14 cellular contexts compared by ENCODE assay signal in the genomic region with DNA sequence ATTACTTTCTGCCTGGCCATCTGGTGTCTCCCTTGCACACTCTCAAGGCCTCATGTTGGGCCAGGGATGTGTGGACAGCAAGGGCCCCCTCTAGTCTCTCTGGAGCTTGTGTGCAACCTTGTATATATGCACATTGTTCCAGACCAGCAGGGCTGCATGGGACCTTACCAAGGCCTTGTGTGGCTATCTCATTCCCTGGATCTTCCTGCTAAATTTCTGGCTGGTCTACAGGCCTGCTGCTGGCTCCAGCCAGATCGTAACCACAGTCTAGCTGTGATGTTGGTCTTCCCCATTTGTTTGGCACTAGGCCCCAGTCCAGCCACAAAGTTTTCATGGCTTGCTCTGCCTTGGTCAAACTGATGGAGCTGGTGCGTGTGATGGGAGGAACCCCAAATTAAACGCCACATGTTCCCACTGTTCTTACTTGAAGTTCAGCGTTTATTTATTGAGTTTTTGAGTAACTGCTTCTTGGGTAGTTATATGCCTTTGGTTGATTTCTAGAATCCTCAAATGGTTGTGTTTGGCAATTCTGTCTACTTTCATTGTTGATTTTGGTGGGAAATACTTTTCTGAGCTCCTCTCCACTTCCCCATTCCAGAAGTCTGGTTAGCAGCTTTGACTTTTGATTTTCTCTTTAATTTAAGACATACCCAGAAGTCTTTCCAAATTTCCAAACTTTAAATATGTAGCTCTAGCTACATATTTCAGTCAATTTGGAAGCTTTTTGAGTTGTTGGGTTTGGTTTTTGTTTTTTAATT. TPM values are rescaled to one million over a fixed set of nuclear protein-coding genes. Genes with fewer than 3 reads are reported as not detected.
DNase-seq lines count a peak whose midpoint lies in the region; ATAC-seq and TF ChIP-seq lines count a peak whose summit lies in the region.
"Had no signal": no experiment of that assay in that cellular context is flagged by ENCODE, and none has a peak within 500 bp of the region (broad histone marks: within the 10 kb centered on the region; RNA-seq: fewer than 3 reads in every experiment).

No MANE protein-coding gene starts in this region.

- no peak overlapping the region for H3K4me2 ChIP-seq in SK-N-SH
- H3K4me2 ChIP-seq: KMS-11 had no signal

- H3K27me3 ChIP-seq in SK-N-SH (ENCODE audit: insufficient read depth), result no peaks in the 10 kb centered on the region
- H3K27me3 ChIP-seq in upper lobe of right lung, result no peaks in the 10 kb centered on the region
- H3K27me3 ChIP-seq: upper lobe of left lung had no signal

- peak overlapping the region in 1 of 2 experiments; percentile 14; a peak in 2 of 4 replicates for H3K27ac ChIP-seq in SK-N-SH (ENCODE audit: low read depth in 2 of 2, low read length in 1 of 2)
- H3K27ac ChIP-seq in RWPE1, result peak overlapping the region; percentile 49
- H3K27ac ChIP-seq in upper lobe of right lung, result no peak overlapping the region
- H3K27ac ChIP-seq: KMS-11, upper lobe of left lung had no signal

- POLR2A ChIA-PET in SK-N-SH (lab: Yijun Ruan, JAX) (no interaction called here), RWPE1 (lab: Yijun Ruan, JAX; ENCODE audit: low non-redundant PET) (no interaction called here)

- TF ChIP-seq CTCF in SK-N-SH (IDR thresholded peaks at IDR 0.05) (no peak), RWPE1 (conservative IDR thresholded peaks at IDR 0.05; ENCODE audit: low read depth) (no peak), upper lobe of right lung (IDR thresholded peaks at IDR 0.05) (no peak)

- no peaks in the 10 kb centered on the region for H4K20me1 ChIP-seq in SK-N-SH (ENCODE audit: insufficient read depth)

- H3K4me1 ChIP-seq in SK-N-SH (ENCODE audit: control insufficient read depth in 1 of 2, insufficient read depth in 2 of 2, low read depth in 1 of 2, low read length in 1 of 2), result peaks cover 5 to 14% of the 10 kb centered on the region in 2 experiments; a peak in 2 of 4 replicates
- H3K4me1 ChIP-seq in upper lobe of right lung, result peaks cover 10% of the 10 kb centered on the region

- no peak overlapping the region for H2AFZ ChIP-seq in SK-N-SH (ENCODE audit: low read depth)

- CTCF ChIA-PET in SK-N-SH (lab: Yijun Ruan, JAX), result interaction anchor here (0.6 to 1.5 kb wide), 4 partner anchors 9 to 179 kb away, joined by 3 to 4 read pairs (median 3); no protein-coding TSS in a partner anchor
- CTCF ChIA-PET in RWPE1 (lab: Yijun Ruan, JAX), result interaction anchor here (0.7 to 0.8 kb wide), 2 partner anchors 103 to 1978 kb away, joined by 3 to 4 read pairs; no protein-coding TSS in a partner anchor

- 100% methylated on average over 4 of the region's 4 CpGs for WGBS in SK-N-SH (ENCODE audit: low lambda C conversion rate)

- H3K9me3 ChIP-seq in SK-N-SH, result 0 out of 2 replicates have a peak, but pooled peaks cover 7% of the 10 kb centered on the region
- H3K9me3 ChIP-seq in upper lobe of right lung, result no peaks in the 10 kb centered on the region
- H3K9me3 ChIP-seq: upper lobe of left lung had no signal

- ATAC-seq in SK-N-SH treated with all-trans-retinoic acid at 6 μM for 48 hours, result peak; percentile 33; the same call in 1 of the 3 replicates
- peak; percentile 14 for ATAC-seq in upper lobe of right lung
- ATAC-seq in GM21737 (IDR thresholded peaks at IDR 0.05; ENCODE audit: unreplicated experiment), result no peak

- DNase-seq in SK-N-SH (no peak), RWPE1 (ENCODE audit: low spot score) (no peak), fibroblast of gingiva (ENCODE audit: low read depth) (peak; percentile 42), upper lobe of right lung (peak; percentile 44), ecto neural progenitor cell (ENCODE audit: low spot score) (no peak), DMS53 (lab: John Stamatoyannopoulos, UW) (no peak)
- DNase-seq: activated CD4-positive, CD25-positive, alpha-beta regulatory T cell; activated naive CD4-positive, alpha-beta T cell treated with anti-CD3 and anti-CD28 coated beads for 36 hours; NK-92 treated with Interleukin-12 subunit alpha and Interleukin-12 subunit beta, amount 100 ng/mL, for 24 hours; upper lobe of left lung had no signal

- no peak; the same call in 1 of the 2 replicates for TF ChIP-seq RAD21 in SK-N-SH (IDR thresholded peaks at IDR 0.05; ENCODE audit: low read length)

- no peak for TF ChIP-seq EP300 in SK-N-SH (IDR thresholded peaks at IDR 0.05; ENCODE audit: borderline replicate concordance in 1 of 2, low read depth in 1 of 2, low read length in 1 of 2)

- no peak overlapping the region for H3K9ac ChIP-seq in SK-N-SH
- H3K9ac ChIP-seq: KMS-11 had no signal

- H3K4me3 ChIP-seq in SK-N-SH (ENCODE audit: low read depth in 2 of 2, low read length in 1 of 2), result no peak overlapping the region
- no peak overlapping the region for H3K4me3 ChIP-seq in upper lobe of right lung
- H3K4me3 ChIP-seq: upper lobe of left lung had no signal

- peaks cover 9% of the 10 kb centered on the region for H3F3A ChIP-seq in SK-N-SH (replicated peaks; ENCODE audit: insufficient read depth)

- H3K36me3 ChIP-seq in SK-N-SH (replicated peaks in 1 of 2; ENCODE audit: control insufficient read depth in 1 of 2, insufficient read depth in 2 of 2, low read length in 1 of 2) (peaks cover 0 to 7% of the 10 kb centered on the region in 2 experiments), upper lobe of right lung (no peaks in the 10 kb centered on the region)
- H3K36me3 ChIP-seq: upper lobe of left lung had no signal

- no peaks in the 10 kb centered on the region for H3K9me2 ChIP-seq in SK-N-SH

- peaks cover 99% of the 10 kb centered on the region for H3K79me2 ChIP-seq in SK-N-SH (ENCODE audit: insufficient read depth)

- intact Hi-C loops in upper lobe of right lung (cut with DNase I), result no loop called here

TF ChIP-seq in SK-N-SH treated with all-trans-retinoic acid at 6 μM for 48 hours, 23 proteins besides CTCF, POLR2A, EP300 and RAD21:
- TF ChIP-seq TCF4 (CRISPR knock-in tag; IDR thresholded peaks at IDR 0.05; ENCODE audit: borderline replicate concordance), result no peak
TF ChIP-seq in SK-N-SH treated with all-trans-retinoic acid at 6 μM for 48 hours: peak in this region for 0.

TF ChIP-seq in SK-N-SH, 30 proteins besides CTCF, POLR2A, EP300 and RAD21:
- TF ChIP-seq FOXM1 (IDR thresholded peaks at IDR 0.05; ENCODE audit: low read depth) (no peak), RCOR1 (IDR thresholded peaks at IDR 0.05; ENCODE audit: low read length) (no peak), FOXJ3 (CRISPR knock-in tag; IDR thresholded peaks at IDR 0.05) (no peak), JUND (IDR thresholded peaks at IDR 0.05) (no peak), FOSL2 (IDR thresholded peaks at IDR 0.05; ENCODE audit: borderline replicate concordance, low read depth) (no peak), GABPA (IDR thresholded peaks at IDR 0.05; ENCODE audit: low read depth) (no peak), ZBTB33 (IDR thresholded peaks at IDR 0.05; ENCODE audit: borderline replicate concordance, low read depth) (no peak), RXRA (IDR thresholded peaks at IDR 0.05; ENCODE audit: borderline replicate concordance, low read depth) (no peak), YY1 (IDR thresholded peaks at IDR 0.05; ENCODE audit: low read depth) (no peak), RFX5 (IDR thresholded peaks at IDR 0.05; ENCODE audit: low read length) (no peak), SMC3 (IDR thresholded peaks at IDR 0.05; ENCODE audit: low read depth, low read length) (no peak), EZH2phosphoT487 (IDR thresholded peaks at IDR 0.05; ENCODE audit: borderline replicate concordance, low read depth) (no peak)
- TF ChIP-seq, protein P1, sequence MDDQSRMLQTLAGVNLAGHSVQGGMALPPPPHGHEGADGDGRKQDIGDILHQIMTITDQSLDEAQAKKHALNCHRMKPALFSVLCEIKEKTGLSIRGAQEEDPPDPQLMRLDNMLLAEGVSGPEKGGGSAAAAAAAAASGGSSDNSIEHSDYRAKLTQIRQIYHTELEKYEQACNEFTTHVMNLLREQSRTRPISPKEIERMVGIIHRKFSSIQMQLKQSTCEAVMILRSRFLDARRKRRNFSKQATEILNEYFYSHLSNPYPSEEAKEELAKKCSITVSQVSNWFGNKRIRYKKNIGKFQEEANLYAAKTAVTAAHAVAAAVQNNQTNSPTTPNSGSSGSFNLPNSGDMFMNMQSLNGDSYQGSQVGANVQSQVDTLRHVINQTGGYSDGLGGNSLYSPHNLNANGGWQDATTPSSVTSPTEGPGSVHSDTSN (IDR thresholded peaks at IDR 0.05), result no peak
- TF ChIP-seq, protein P2, sequence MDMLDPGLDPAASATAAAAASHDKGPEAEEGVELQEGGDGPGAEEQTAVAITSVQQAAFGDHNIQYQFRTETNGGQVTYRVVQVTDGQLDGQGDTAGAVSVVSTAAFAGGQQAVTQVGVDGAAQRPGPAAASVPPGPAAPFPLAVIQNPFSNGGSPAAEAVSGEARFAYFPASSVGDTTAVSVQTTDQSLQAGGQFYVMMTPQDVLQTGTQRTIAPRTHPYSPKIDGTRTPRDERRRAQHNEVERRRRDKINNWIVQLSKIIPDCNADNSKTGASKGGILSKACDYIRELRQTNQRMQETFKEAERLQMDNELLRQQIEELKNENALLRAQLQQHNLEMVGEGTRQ (IDR thresholded peaks at IDR 0.05; ENCODE audit: borderline replicate concordance, low read depth, low read length), result no peak

RNA-seq across cellular contexts. Expression of gene SIPA1L3, which starts 56.4 kb away (rescaled TPM):
- 6.7 and 11.6 TPM in 2 replicates for polyA plus RNA-seq in SK-N-SH (2012; rRNA removed)
- polyA plus RNA-seq in SK-N-SH (2012; cell fraction: cytosol; rRNA removed), result 6.9 and 10.4 TPM in 2 replicates
- 16.0 and 20.2 TPM in 2 replicates for polyA plus RNA-seq in SK-N-SH (2012; cell fraction: nucleus; rRNA removed)
- total RNA-seq in upper lobe of right lung, result 66.3 TPM

RNA-seq across cellular contexts. Expression of gene WDR87, which starts 57.0 kb away (rescaled TPM):
- polyA plus RNA-seq in SK-N-SH (2012; rRNA removed), result not detected in 2 replicates
- polyA plus RNA-seq in SK-N-SH (2012; cell fraction: cytosol; rRNA removed), result not detected in 2 replicates
- polyA plus RNA-seq in SK-N-SH (2012; cell fraction: nucleus; rRNA removed), result under 0.01 TPM in 1 of 2 replicates, not detected in the other
- total RNA-seq in upper lobe of right lung, result not detected
- total RNA-seq: activated naive CD4-positive, alpha-beta T cell treated with anti-CD3 and anti-CD28 coated beads for 36 hours; upper lobe of left lung had no signal
- polyA plus RNA-seq: keratinocyte had no signal

Comparison
In these comparisons a context has a peak if more than half of its experiments do, and no peak if none do; other contexts are left out.
1. DNase-seq: peak in fibroblast of gingiva (single experiment) and upper lobe of right lung (single experiment); none in SK-N-SH (single experiment), RWPE1 (single experiment), ecto neural progenitor cell (single experiment) and DMS53 (single experiment).